Comparison of ENCODE assay signal across 14 cellular contexts in genomic region chr14:95979339-95980042, GRCh38. TPM values are rescaled to one million over a fixed set of nuclear protein-coding genes. Genes with fewer than 3 reads are reported as not detected.
DNase-seq lines count a peak whose midpoint lies in the region; ATAC-seq and TF ChIP-seq lines count a peak whose summit lies in the region.
"Had no signal": no experiment of that assay in that cellular context is flagged by ENCODE, and none has a peak within 500 bp of the region (broad histone marks: within the 10 kb centered on the region; RNA-seq: fewer than 3 reads in every experiment).

No MANE protein-coding gene starts in this region.

- 14 to 17% methylated on average over 7 of the region's 7 CpGs for WGBS in GM23248 (ENCODE audit: low coverage in 1 of 2, low lambda C conversion rate in 2 of 2, missing lambda C conversion rate in 2 of 2), 2 experiments

- ATAC-seq in Panc1 = no peak
- ATAC-seq in CD4-positive, alpha-beta T cell (ENCODE audit: poor library complexity) = no peak
- ATAC-seq: activated CD4-positive, alpha-beta T cell treated with anti-CD3 and anti-CD28 coated beads for 36 hours had no signal

- peaks cover 29% of the 10 kb centered on the region for H3K27me3 Mint-ChIP-seq in CD4-positive, alpha-beta T cell

- H2AFZ ChIP-seq in GM23248 = no peak overlapping the region

- H3K9me2 ChIP-seq in GM23248 (ENCODE audit: insufficient read depth) = no peaks in the 10 kb centered on the region

- no peak overlapping the region for H3K4me3 Mint-ChIP-seq in CD4-positive, alpha-beta T cell
- H3K4me3 Mint-ChIP-seq: activated CD4-positive, alpha-beta T cell treated with anti-CD3 and anti-CD28 coated beads for 36 hours; CD4-positive, alpha-beta memory T cell had no signal

- POLR2A ChIA-PET in Panc1 (lab: Charles Lee) = no interaction called here
- POLR2A ChIA-PET in CD4-positive, alpha-beta T cell (lab: Charles Lee) = no interaction called here

- no peak overlapping the region for H3K27ac Mint-ChIP-seq in CD4-positive, alpha-beta T cell
- H3K27ac Mint-ChIP-seq: activated CD4-positive, alpha-beta T cell treated with anti-CD3 and anti-CD28 coated beads for 36 hours; CD4-positive, alpha-beta memory T cell had no signal

- H3K27ac ChIP-seq in GM23248 = no peak overlapping the region
- no peak overlapping the region for H3K27ac ChIP-seq in Panc1 (ENCODE audit: low read length)
- no peak overlapping the region for H3K27ac ChIP-seq in CD4-positive, alpha-beta T cell (ENCODE audit: low read depth, low read length)
- H3K27ac ChIP-seq: thoracic aorta had no signal

- H3K36me3 Mint-ChIP-seq in CD4-positive, alpha-beta T cell (ENCODE audit: low read depth) = no peaks in the 10 kb centered on the region
- H3K36me3 Mint-ChIP-seq: CD4-positive, alpha-beta memory T cell had no signal

- H4K20me1 ChIP-seq in GM23248 (ENCODE audit: insufficient read depth) = no peaks in the 10 kb centered on the region

- no TSS peak for BruUV-seq in Panc1 (replicated peaks; lab: Mats Ljungman, UMichigan)

- CTCF ChIA-PET in Panc1 (lab: Charles Lee) = no interaction called here
- CTCF ChIA-PET in CD4-positive, alpha-beta T cell (lab: Charles Lee) = no interaction called here

- no peak overlapping the region for H3K4me2 ChIP-seq in GM23248 (ENCODE audit: unreplicated experiment)

- H3K27me3 ChIP-seq in GM23248 (replicated peaks; ENCODE audit: insufficient read depth) (peaks cover 6% of the 10 kb centered on the region), Panc1 (ENCODE audit: control insufficient read depth, insufficient read depth, low read length) (peaks cover 2% of the 10 kb centered on the region)
- H3K27me3 ChIP-seq in CD4-positive, alpha-beta T cell (ENCODE audit: control insufficient read depth, insufficient read depth, low read length) = peaks cover 36% of the 10 kb centered on the region

- DNase-seq in COR-L47 (lab: John Stamatoyannopoulos, UW) = peak; percentile 25
- DNase-seq in GM23248 = peak; percentile 10
- no peak for DNase-seq in Panc1 (ENCODE audit: low read depth, low spot score)
- DNase-seq in iPS DF 19.7 (ENCODE audit: low read depth, low spot score) = peak; percentile 84
- no peak for DNase-seq in CD4-positive, alpha-beta T cell
- DNase-seq in T-helper 1 cell = no peak
- no peak for DNase-seq in Kasumi-1 (lab: John Stamatoyannopoulos, UW)
- no peak for DNase-seq in cortex of kidney (lab: John Stamatoyannopoulos, UW)
- DNase-seq: activated CD4-positive, alpha-beta T cell treated with anti-CD3 and anti-CD28 coated beads for 36 hours; activated naive CD4-positive, alpha-beta T cell; CD4-positive, alpha-beta memory T cell; mesenchymal stem cell; SHP77 had no signal

- H3K4me1 ChIP-seq in GM23248 (ENCODE audit: insufficient read depth) = no peaks in the 10 kb centered on the region
- H3K4me1 ChIP-seq in Panc1 (ENCODE audit: control insufficient read depth, insufficient read depth, low read length) = no peaks in the 10 kb centered on the region

- peak; percentile 25 for TF ChIP-seq CTCF in Panc1 (IDR thresholded peaks at IDR 0.05)
- TF ChIP-seq CTCF in CD4-positive, alpha-beta T cell (IDR thresholded peaks at IDR 0.05) = no peak

- no peaks in the 10 kb centered on the region for H3K9me3 Mint-ChIP-seq in CD4-positive, alpha-beta T cell

- no peaks in the 10 kb centered on the region for H3K79me2 ChIP-seq in GM23248 (ENCODE audit: insufficient read depth)

- H3K36me3 ChIP-seq in GM23248 (ENCODE audit: low read depth) = no peaks in the 10 kb centered on the region
- H3K36me3 ChIP-seq in Panc1 (ENCODE audit: control insufficient read depth, insufficient read depth, low read length) = no peaks in the 10 kb centered on the region
- H3K36me3 ChIP-seq: thoracic aorta had no signal

- intact Hi-C loops in Panc1 (cut with micrococcal nuclease; ENCODE audit: unreplicated experiment) = no loop called here
- intact Hi-C loops in CD4-positive, alpha-beta T cell (cut with DNase I, micrococcal nuclease) = no loop called here

- in situ Hi-C loops in GM23248 (cut with MboI) (loop anchor here (25.0 kb wide), 2 partner anchors 417 to 542 kb away; no protein-coding TSS in a partner anchor), Panc1 (cut with HindIII; ENCODE audit: low pct_unique_long_range_greater_than_20kb, low sequenced_read_pairs) (no loop called here)

- H3F3A ChIP-seq in GM23248 (ENCODE audit: insufficient read depth) = no peaks in the 10 kb centered on the region

- H3K9ac ChIP-seq in GM23248 = no peak overlapping the region

- H3K9me3 ChIP-seq in GM23248 (ENCODE audit: low read depth) = no peaks in the 10 kb centered on the region
- no peaks in the 10 kb centered on the region for H3K9me3 ChIP-seq in Panc1 (ENCODE audit: control insufficient read depth, insufficient read depth, low read depth, low read length)
- H3K9me3 ChIP-seq in CD4-positive, alpha-beta T cell (ENCODE audit: control insufficient read depth, low read length) = no peaks in the 10 kb centered on the region
- H3K9me3 ChIP-seq: thoracic aorta had no signal

- H3K4me3 ChIP-seq in GM23248 = no peak overlapping the region
- H3K4me3 ChIP-seq in Panc1 (ENCODE audit: low read depth in 2 of 2, low read length in 2 of 2) = no peak overlapping the region
- H3K4me3 ChIP-seq: thoracic aorta had no signal

- H3K4me1 Mint-ChIP-seq in CD4-positive, alpha-beta T cell (ENCODE audit: low read depth) = no peaks in the 10 kb centered on the region
- H3K4me1 Mint-ChIP-seq: activated CD4-positive, alpha-beta T cell treated with anti-CD3 and anti-CD28 coated beads for 36 hours; CD4-positive, alpha-beta memory T cell had no signal

RNA-seq across cellular contexts. Expression of gene C14orf132, which starts 59.7 kb away (rescaled TPM):
- total RNA-seq in GM23248 (2014; rRNA removed; shearing (Covaris generic)) = 18.6 TPM in 2 replicates
- polyA plus RNA-seq in GM23248 (2016; fragmentation: Nextera tagmentation; extraction: Ambion mirVana) = 25.7 and 26.2 TPM in 2 replicates
- 23.0 TPM for total RNA-seq in Panc1 (2021; ENCODE audit: unreplicated experiment)
- polyA plus RNA-seq in Panc1 (2012; ENCODE audit: insufficient read length) = 10.8 TPM
- 1 to 10 TPM; 2.0 to 2.4 TPM for total RNA-seq in CD4-positive, alpha-beta T cell

Comparison
In these comparisons a context has a peak if more than half of its experiments do, and no peak if none do; other contexts are left out.
1. DNase-seq: peak in COR-L47 (single experiment), GM23248 (single experiment) and iPS DF 19.7 (single experiment); none in Panc1 (single experiment), CD4-positive, alpha-beta T cell (0 of 10), T-helper 1 cell (0 of 5), Kasumi-1 (0 of 2) and cortex of kidney (single experiment).